ENCODE assay signal across 22 cellular contexts in genomic region chr11:27455667-27456066, GRCh38. TPM values are rescaled to one million over a fixed set of nuclear protein-coding genes. Genes with fewer than 3 reads are reported as not detected.
A peak's percentile ranks its signal among the peaks of the same experiment; 100 is the strongest.
DNase-seq lines count a peak whose midpoint lies in the region; ATAC-seq and TF ChIP-seq lines count a peak whose summit lies in the region.
"Had no signal": no experiment of that assay in that cellular context is flagged by ENCODE, and none has a peak within 500 bp of the region (broad histone marks: within the 10 kb centered on the region; RNA-seq: fewer than 3 reads in every experiment).

No MANE protein-coding gene starts in this region.

- no peak overlapping the region for H3K4ac ChIP-seq in mesenchymal stem cell (ENCODE audit: low read depth in 1 of 2, low read length in 2 of 2)

- H3K4me2 ChIP-seq in PC-3 (ENCODE audit: low read length), result peak overlapping the region; percentile 79
- peak overlapping the region; percentile 42 for H3K4me2 ChIP-seq in mesenchymal stem cell (ENCODE audit: low read length, poor library complexity, severe bottlenecking)
- H3K4me2 ChIP-seq: BLaER1 had no signal

- H2BK12ac ChIP-seq in mesenchymal stem cell (ENCODE audit: low read length in 2 of 2), result no peak overlapping the region

- no peak overlapping the region for H3K27ac Mint-ChIP-seq in activated naive CD4-positive, alpha-beta T cell treated with anti-CD3 and anti-CD28 coated beads, Interleukin-2, amount 50 U/mL, for 72 hours
- H3K27ac Mint-ChIP-seq: activated CD4-positive, alpha-beta T cell treated with anti-CD3 and anti-CD28 coated beads for 36 hours; effector memory CD8-positive, alpha-beta T cell; IgD-negative memory B cell had no signal

- no peaks in the 10 kb centered on the region for H3K36me3 ChIP-seq in PC-3 (ENCODE audit: low read depth, low read length)
- no peaks in the 10 kb centered on the region for H3K36me3 ChIP-seq in endocrine pancreas (ENCODE audit: control insufficient read depth, insufficient read depth, low read length)
- no peaks in the 10 kb centered on the region for H3K36me3 ChIP-seq in mesenchymal stem cell (ENCODE audit: control insufficient read depth in 1 of 2, insufficient read depth in 2 of 2, low read depth in 1 of 2, low read length in 2 of 2)
- H3K36me3 ChIP-seq in H7 (replicated peaks; ENCODE audit: control insufficient read depth, insufficient read depth, low read length), result no peaks in the 10 kb centered on the region
- H3K36me3 ChIP-seq: BLaER1 had no signal

- no peaks in the 10 kb centered on the region for H4K20me1 ChIP-seq in PC-3 (ENCODE audit: low read length)
- H4K20me1 ChIP-seq: BLaER1 had no signal

- no peaks in the 10 kb centered on the region for H3K9me2 ChIP-seq in PC-3 (replicated peaks; ENCODE audit: low read length)

- CTCF ChIA-PET in PC-3 (lab: Charles Lee), result no interaction called here

- H3K27me3 ChIP-seq in PC-3 (ENCODE audit: low read length), result no peaks in the 10 kb centered on the region
- H3K27me3 ChIP-seq in endocrine pancreas (ENCODE audit: control insufficient read depth, insufficient read depth, low read length), result no peaks in the 10 kb centered on the region
- no peaks in the 10 kb centered on the region for H3K27me3 ChIP-seq in mesenchymal stem cell (ENCODE audit: control insufficient read depth in 1 of 2, insufficient read depth in 1 of 2, low read length in 2 of 2)
- no peaks in the 10 kb centered on the region for H3K27me3 ChIP-seq in H7 (ENCODE audit: control insufficient read depth, insufficient read depth, low read length)
- H3K27me3 ChIP-seq: BLaER1 had no signal

- no peak overlapping the region for H2BK120ac ChIP-seq in mesenchymal stem cell (ENCODE audit: low read depth, low read length)

- no peak for ATAC-seq in PC-3
- no peak for ATAC-seq in activated naive CD4-positive, alpha-beta T cell treated with anti-CD3 and anti-CD28 coated beads, Interleukin-2, amount 50 U/mL, for 72 hours
- ATAC-seq: activated CD4-positive, alpha-beta T cell treated with anti-CD3 and anti-CD28 coated beads for 36 hours; activated T-cell treated with anti-CD3 and anti-CD28 coated beads, Interleukin-2, amount 50 U/mL, for 4 hours; effector memory CD8-positive, alpha-beta T cell had no signal

- H3K4me3 ChIP-seq in PC-3 (ENCODE audit: low read length) (no peak overlapping the region; the same call in 1 of the 2 replicates), endocrine pancreas (ENCODE audit: control insufficient read depth, insufficient read depth, low read length) (peak overlapping the region; percentile 68), mesenchymal stem cell (ENCODE audit: insufficient read depth in 1 of 2, low read depth in 1 of 2, low read length in 2 of 2) (no peak overlapping the region), H7 (ENCODE audit: insufficient read depth, low read depth, low read length) (no peak overlapping the region)
- H3K4me3 ChIP-seq: BLaER1, coronary artery, HAP-1 had no signal

- peaks cover 81% of the 10 kb centered on the region for H3K79me2 ChIP-seq in PC-3 (ENCODE audit: low read length)

- H2AK5ac ChIP-seq in mesenchymal stem cell (ENCODE audit: low read length, severe bottlenecking), result no peak overlapping the region

- H3K27ac ChIP-seq in 22Rv1 (peak overlapping the region; percentile 67), PC-3 (ENCODE audit: low read length) (peak overlapping the region; percentile 69), mesenchymal stem cell (ENCODE audit: low read length, poor library complexity, severe bottlenecking) (peak overlapping the region; percentile 87)
- H3K27ac ChIP-seq: BLaER1, coronary artery had no signal

- no peaks in the 10 kb centered on the region for H3K9me3 Mint-ChIP-seq in activated naive CD4-positive, alpha-beta T cell treated with anti-CD3 and anti-CD28 coated beads, Interleukin-2, amount 50 U/mL, for 72 hours
- H3K9me3 Mint-ChIP-seq: activated T-cell treated with anti-CD3 and anti-CD28 coated beads, Interleukin-2, amount 50 U/mL, for 4 hours; effector memory CD8-positive, alpha-beta T cell; IgD-negative memory B cell had no signal

- no peak overlapping the region for H2BK5ac ChIP-seq in mesenchymal stem cell (ENCODE audit: low read depth, low read length, poor library complexity, severe bottlenecking)

- POLR2A ChIA-PET in PC-3 (lab: Charles Lee; ENCODE audit: unreplicated experiment), result no interaction called here

- H3K9me3 ChIP-seq in PC-3 (ENCODE audit: low read length), result no peaks in the 10 kb centered on the region
- no peaks in the 10 kb centered on the region for H3K9me3 ChIP-seq in endocrine pancreas (ENCODE audit: control insufficient read depth, low read length)
- no peaks in the 10 kb centered on the region for H3K9me3 ChIP-seq in mesenchymal stem cell (ENCODE audit: control insufficient read depth, low read length)
- H3K9me3 ChIP-seq: BLaER1, HAP-1 had no signal

- H3K4me1 ChIP-seq in PC-3 (ENCODE audit: insufficient read depth, low read length) (peaks cover 47% of the 10 kb centered on the region), endocrine pancreas (ENCODE audit: control insufficient read depth, insufficient read depth, low read length) (peaks cover 30% of the 10 kb centered on the region), mesenchymal stem cell (ENCODE audit: control insufficient read depth, insufficient read depth, low read depth, low read length) (peaks cover 14% of the 10 kb centered on the region)

- no peak overlapping the region for H4K8ac ChIP-seq in mesenchymal stem cell (ENCODE audit: low read length)

- no peak overlapping the region for H3K18ac ChIP-seq in mesenchymal stem cell (ENCODE audit: low read depth in 1 of 2, low read length in 2 of 2)

- H4K91ac ChIP-seq in mesenchymal stem cell (ENCODE audit: low read length), result no peak overlapping the region

- no peak overlapping the region for H3K23ac ChIP-seq in mesenchymal stem cell (ENCODE audit: low read length in 2 of 2)

- BruUV-seq in PC-3 (replicated peaks; lab: Mats Ljungman, UMichigan), result no TSS peak

- H3K9ac ChIP-seq in PC-3 (ENCODE audit: low read length) (no peak overlapping the region), endocrine pancreas (ENCODE audit: control insufficient read depth, insufficient read depth, low read length) (no peak overlapping the region), mesenchymal stem cell (ENCODE audit: low read length) (no peak overlapping the region)
- H3K9ac ChIP-seq: BLaER1 had no signal

- TF ChIP-seq CTCF in 22Rv1 (IDR thresholded peaks at IDR 0.05) (no peak), PC-3 (conservative IDR thresholded peaks at IDR 0.05; ENCODE audit: low read depth, low read length) (no peak)

- no peak overlapping the region for H2BK15ac ChIP-seq in mesenchymal stem cell (ENCODE audit: low read depth, poor library complexity, severe bottlenecking)

- no peaks in the 10 kb centered on the region for H3K36me3 Mint-ChIP-seq in activated naive CD4-positive, alpha-beta T cell treated with anti-CD3 and anti-CD28 coated beads, Interleukin-2, amount 50 U/mL, for 72 hours

- H3F3A ChIP-seq in PC-3 (ENCODE audit: low read length, unreplicated experiment), result peaks cover 6% of the 10 kb centered on the region

- no peak overlapping the region for H3K14ac ChIP-seq in mesenchymal stem cell (ENCODE audit: low read length in 2 of 2)

- intact Hi-C loops in PC-3 (cut with micrococcal nuclease), result loop anchor here (1.0 kb wide), 1 partner anchor 9 kb away; no protein-coding TSS in a partner anchor

- DNase-seq in PC-3 (no peak), mesenchymal stem cell (no peak), UCSD-AML1 (lab: John Stamatoyannopoulos, UW; ENCODE audit: unreplicated experiment) (no peak), NCI-H510A (lab: John Stamatoyannopoulos, UW) (no peak), H7 (no peak)
- DNase-seq in activated naive CD4-positive, alpha-beta T cell treated with anti-CD3 and anti-CD28 coated beads, Interleukin-2, amount 50 U/mL, for 72 hours (ENCODE audit: low spot score in 2 of 2), result no peak
- DNase-seq: activated CD4-positive, alpha-beta T cell treated with anti-CD3 and anti-CD28 coated beads for 36 hours; activated T-cell treated with anti-CD3 and anti-CD28 coated beads, Interleukin-2, amount 50 U/mL, for 4 hours; effector memory CD8-positive, alpha-beta T cell; MM.1S; NCI-H1417 treated with DMSO at 0.1 percent for 48 hours; NCI-H2107; NCI-H524; SIG-M5; stimulated activated CD4-positive, alpha-beta T cell treated with anti-CD3 and anti-CD28 coated beads, Interleukin-2, amount 100 ng/mL, for 24 hours had no signal

- H3K79me1 ChIP-seq in mesenchymal stem cell (replicated peaks; ENCODE audit: low read length, poor library complexity, severe bottlenecking), result no peaks in the 10 kb centered on the region

- H2AFZ ChIP-seq in PC-3 (ENCODE audit: low read length) (no peak overlapping the region), mesenchymal stem cell (ENCODE audit: low read depth, low read length) (no peak overlapping the region)

- WGBS in mesenchymal stem cell, result 94% methylated on average over 4 of the region's 4 CpGs

RNA-seq across cellular contexts. Expression of gene LGR4, which starts 16.9 kb away (rescaled TPM):
- 13.5 and 14.5 TPM in 2 replicates for total RNA-seq in PC-3 (2014; rRNA removed)
- polyA plus RNA-seq in mesenchymal stem cell (2013, experiment 1 of 2), result 9.9 TPM
- 10.9 TPM for polyA plus RNA-seq in mesenchymal stem cell (2013, experiment 2 of 2)
- total RNA-seq in activated naive CD4-positive, alpha-beta T cell treated with anti-CD3 and anti-CD28 coated beads, Interleukin-2, amount 50 U/mL, for 72 hours, result under 1 TPM; 0.08 to 0.27 TPM
- total RNA-seq in H7 (2014; rRNA removed; shearing (Covaris generic)), result 51.1 and 77.6 TPM in 2 replicates
- total RNA-seq: T-helper 1 cell treated with Interleukin-12 subunit alpha and Interleukin-12 subunit beta and Interleukin-4 antibody, amounts not matched to agents 30 ng/mL and 1 ng/mL, for 36 hours had no signal

RNA-seq across cellular contexts. Expression of gene LIN7C, which starts 50.9 kb away (rescaled TPM):
- 21.7 and 26.6 TPM in 2 replicates for total RNA-seq in PC-3 (2014; rRNA removed)
- polyA plus RNA-seq in mesenchymal stem cell (2013, experiment 1 of 2), result 15.5 TPM
- 16.2 TPM for polyA plus RNA-seq in mesenchymal stem cell (2013, experiment 2 of 2)
- 10 to 100 TPM; 20.4 to 22.2 TPM for total RNA-seq in activated naive CD4-positive, alpha-beta T cell treated with anti-CD3 and anti-CD28 coated beads, Interleukin-2, amount 50 U/mL, for 72 hours
- 36.3 and 43.7 TPM in 2 replicates for total RNA-seq in H7 (2014; rRNA removed; shearing (Covaris generic))

Comparison
In these comparisons a context has a peak if more than half of its experiments do, and no peak if none do; other contexts are left out.
1. RNA of gene LGR4, which starts 16.9 kb away (total RNA-seq): 51.1 to 77.6 TPM in H7 and 13.5 to 14.5 TPM in PC-3; 0.08 to 0.27 TPM in activated naive CD4-positive, alpha-beta T cell treated with anti-CD3 and anti-CD28 coated beads, Interleukin-2, amount 50 U/mL, for 72 hours; every median in the first group is over 10 times any median in the second.
2. Peak in every context shown above with its lines, with median percentiles within 50 percentile points of each other: H3K27ac ChIP-seq.